In the genomic region with DNA sequence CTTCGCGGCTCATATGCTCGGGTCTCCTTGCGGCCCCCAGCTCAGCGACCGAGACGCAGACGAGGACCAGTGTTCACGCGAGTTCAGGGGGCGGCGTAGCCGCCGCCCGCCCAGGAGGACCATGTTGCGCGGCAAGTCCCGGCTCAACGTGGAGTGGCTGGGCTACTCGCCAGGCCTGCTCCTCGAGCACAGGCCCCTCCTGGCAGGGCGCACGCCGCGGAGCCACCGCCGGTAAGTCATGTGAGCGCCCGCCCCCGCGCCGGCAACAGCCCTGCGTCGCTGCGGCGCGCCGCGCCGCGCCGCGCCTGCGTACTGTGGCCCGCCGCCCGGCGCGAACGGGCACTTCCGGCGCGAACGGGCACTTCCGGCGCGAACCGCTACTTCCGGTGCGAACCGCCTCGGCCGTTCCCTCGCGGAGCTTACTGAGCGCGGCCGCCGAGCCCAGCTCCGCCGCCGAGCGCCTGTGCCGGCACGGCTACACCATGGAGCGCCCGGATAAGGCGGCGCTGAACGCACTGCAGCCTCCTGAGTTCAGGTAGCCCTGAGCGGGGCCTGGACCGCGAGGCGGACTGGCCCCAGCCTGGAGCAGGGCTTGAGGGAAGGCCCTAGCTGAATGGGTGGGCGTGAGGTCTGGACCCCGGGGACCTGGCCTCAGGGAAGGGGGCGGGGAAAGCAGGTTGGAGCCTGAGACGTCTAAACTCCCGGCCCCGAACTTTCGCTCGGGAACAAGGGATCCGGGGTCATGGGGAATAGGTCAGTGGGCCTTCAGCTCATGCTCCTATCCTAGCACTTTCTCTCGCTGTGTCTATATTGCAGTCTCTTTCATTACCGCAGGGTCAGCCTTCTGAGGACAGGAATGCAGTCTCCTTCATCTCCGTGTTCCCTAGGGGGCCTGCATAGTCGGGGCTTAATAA, we compare ENCODE assay signal across 1 cellular context.
TF ChIP-seq lines count a peak whose summit lies in the region.

TSS of gene VMA21 (plus strand) at position 380 of the 914 bp plus-strand sequence. CDS start at position 483, 103 bp downstream.

TF ChIP-seq in GM12878, 131 proteins besides CTCF, POLR2A, EP300 and RAD21 (continued from another document and continues in another):
- TF ChIP-seq, protein P1, sequence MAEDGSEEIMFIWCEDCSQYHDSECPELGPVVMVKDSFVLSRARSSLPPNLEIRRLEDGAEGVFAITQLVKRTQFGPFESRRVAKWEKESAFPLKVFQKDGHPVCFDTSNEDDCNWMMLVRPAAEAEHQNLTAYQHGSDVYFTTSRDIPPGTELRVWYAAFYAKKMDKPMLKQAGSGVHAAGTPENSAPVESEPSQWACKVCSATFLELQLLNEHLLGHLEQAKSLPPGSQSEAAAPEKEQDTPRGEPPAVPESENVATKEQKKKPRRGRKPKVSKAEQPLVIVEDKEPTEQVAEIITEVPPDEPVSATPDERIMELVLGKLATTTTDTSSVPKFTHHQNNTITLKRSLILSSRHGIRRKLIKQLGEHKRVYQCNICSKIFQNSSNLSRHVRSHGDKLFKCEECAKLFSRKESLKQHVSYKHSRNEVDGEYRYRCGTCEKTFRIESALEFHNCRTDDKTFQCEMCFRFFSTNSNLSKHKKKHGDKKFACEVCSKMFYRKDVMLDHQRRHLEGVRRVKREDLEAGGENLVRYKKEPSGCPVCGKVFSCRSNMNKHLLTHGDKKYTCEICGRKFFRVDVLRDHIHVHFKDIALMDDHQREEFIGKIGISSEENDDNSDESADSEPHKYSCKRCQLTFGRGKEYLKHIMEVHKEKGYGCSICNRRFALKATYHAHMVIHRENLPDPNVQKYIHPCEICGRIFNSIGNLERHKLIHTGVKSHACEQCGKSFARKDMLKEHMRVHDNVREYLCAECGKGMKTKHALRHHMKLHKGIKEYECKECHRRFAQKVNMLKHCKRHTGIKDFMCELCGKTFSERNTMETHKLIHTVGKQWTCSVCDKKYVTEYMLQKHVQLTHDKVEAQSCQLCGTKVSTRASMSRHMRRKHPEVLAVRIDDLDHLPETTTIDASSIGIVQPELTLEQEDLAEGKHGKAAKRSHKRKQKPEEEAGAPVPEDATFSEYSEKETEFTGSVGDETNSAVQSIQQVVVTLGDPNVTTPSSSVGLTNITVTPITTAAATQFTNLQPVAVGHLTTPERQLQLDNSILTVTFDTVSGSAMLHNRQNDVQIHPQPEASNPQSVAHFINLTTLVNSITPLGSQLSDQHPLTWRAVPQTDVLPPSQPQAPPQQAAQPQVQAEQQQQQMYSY (CRISPR knock-in tag; IDR thresholded peaks at IDR 0.05): no peak
- TF ChIP-seq, protein P2, sequence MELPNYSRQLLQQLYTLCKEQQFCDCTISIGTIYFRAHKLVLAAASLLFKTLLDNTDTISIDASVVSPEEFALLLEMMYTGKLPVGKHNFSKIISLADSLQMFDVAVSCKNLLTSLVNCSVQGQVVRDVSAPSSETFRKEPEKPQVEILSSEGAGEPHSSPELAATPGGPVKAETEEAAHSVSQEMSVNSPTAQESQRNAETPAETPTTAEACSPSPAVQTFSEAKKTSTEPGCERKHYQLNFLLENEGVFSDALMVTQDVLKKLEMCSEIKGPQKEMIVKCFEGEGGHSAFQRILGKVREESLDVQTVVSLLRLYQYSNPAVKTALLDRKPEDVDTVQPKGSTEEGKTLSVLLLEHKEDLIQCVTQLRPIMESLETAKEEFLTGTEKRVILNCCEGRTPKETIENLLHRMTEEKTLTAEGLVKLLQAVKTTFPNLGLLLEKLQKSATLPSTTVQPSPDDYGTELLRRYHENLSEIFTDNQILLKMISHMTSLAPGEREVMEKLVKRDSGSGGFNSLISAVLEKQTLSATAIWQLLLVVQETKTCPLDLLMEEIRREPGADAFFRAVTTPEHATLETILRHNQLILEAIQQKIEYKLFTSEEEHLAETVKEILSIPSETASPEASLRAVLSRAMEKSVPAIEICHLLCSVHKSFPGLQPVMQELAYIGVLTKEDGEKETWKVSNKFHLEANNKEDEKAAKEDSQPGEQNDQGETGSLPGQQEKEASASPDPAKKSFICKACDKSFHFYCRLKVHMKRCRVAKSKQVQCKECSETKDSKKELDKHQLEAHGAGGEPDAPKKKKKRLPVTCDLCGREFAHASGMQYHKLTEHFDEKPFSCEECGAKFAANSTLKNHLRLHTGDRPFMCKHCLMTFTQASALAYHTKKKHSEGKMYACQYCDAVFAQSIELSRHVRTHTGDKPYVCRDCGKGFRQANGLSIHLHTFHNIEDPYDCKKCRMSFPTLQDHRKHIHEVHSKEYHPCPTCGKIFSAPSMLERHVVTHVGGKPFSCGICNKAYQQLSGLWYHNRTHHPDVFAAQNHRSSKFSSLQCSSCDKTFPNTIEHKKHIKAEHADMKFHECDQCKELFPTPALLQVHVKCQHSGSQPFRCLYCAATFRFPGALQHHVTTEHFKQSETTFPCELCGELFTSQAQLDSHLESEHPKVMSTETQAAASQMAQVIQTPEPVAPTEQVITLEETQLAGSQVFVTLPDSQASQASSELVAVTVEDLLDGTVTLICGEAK (IDR thresholded peaks at IDR 0.05; ENCODE audit: borderline replicate concordance): peak; percentile 56
- TF ChIP-seq RBBP5 (conservative IDR thresholded peaks at IDR 0.05) (no peak), SUZ12 (IDR thresholded peaks at IDR 0.05; ENCODE audit: unreplicated experiment) (no peak), EED (IDR thresholded peaks at IDR 0.05; ENCODE audit: low read depth) (no peak), ATF7 (IDR thresholded peaks at IDR 0.05; ENCODE audit: low read depth) (no peak), ZSCAN29 (IDR thresholded peaks at IDR 0.05) (no peak), LARP7 (IDR thresholded peaks at IDR 0.05) (peak; percentile 59; the same call in 1 of the 2 replicates), KAT2A (conservative IDR thresholded peaks at IDR 0.05; ENCODE audit: control insufficient read depth, low read depth, low read length) (no peak), MYC (IDR thresholded peaks at IDR 0.05; ENCODE audit: insufficient read depth, insufficient read length, insufficient replicate concordance, low read length, severe bottlenecking) (no peak), ZNF207 (IDR thresholded peaks at IDR 0.05; ENCODE audit: borderline replicate concordance) (0 out of 2 replicates have a peak, but pooled peaks have one; percentile 61), YY1 (IDR thresholded peaks at IDR 0.05; ENCODE audit: low read depth, low read length) (no peak), TCF7 (IDR thresholded peaks at IDR 0.05; ENCODE audit: borderline replicate concordance) (no peak), IKZF2 (IDR thresholded peaks at IDR 0.05) (no peak), NBN (IDR thresholded peaks at IDR 0.05) (no peak), WRNIP1 (IDR thresholded peaks at IDR 0.05; ENCODE audit: borderline replicate concordance, low read depth, low read length) (no peak), RUNX3 (IDR thresholded peaks at IDR 0.05; ENCODE audit: low read length) (peak; percentile 4; the same call in 1 of the 2 replicates), SREBF2 (IDR thresholded peaks at IDR 0.05; ENCODE audit: low read length) (no peak), CEBPB (IDR thresholded peaks at IDR 0.05; ENCODE audit: borderline replicate concordance in 1 of 2, low read depth in 2 of 2, low read length in 2 of 2) (no peak), BRCA1 (IDR thresholded peaks at IDR 0.05; ENCODE audit: low read depth, low read length) (no peak), MTA3 (IDR thresholded peaks at IDR 0.05; ENCODE audit: borderline replicate concordance, low read length) (no peak), BMI1 (IDR thresholded peaks at IDR 0.05; ENCODE audit: borderline replicate concordance) (no peak), E2F8 (IDR thresholded peaks at IDR 0.05; ENCODE audit: low read depth, partially characterized antibody) (no peak), ZNF687 (IDR thresholded peaks at IDR 0.05) (peak; percentile 91), PAX5 (IDR thresholded peaks at IDR 0.05; ENCODE audit: borderline replicate concordance, low read depth, low read length) (no peak)
- TF ChIP-seq, protein P3, sequence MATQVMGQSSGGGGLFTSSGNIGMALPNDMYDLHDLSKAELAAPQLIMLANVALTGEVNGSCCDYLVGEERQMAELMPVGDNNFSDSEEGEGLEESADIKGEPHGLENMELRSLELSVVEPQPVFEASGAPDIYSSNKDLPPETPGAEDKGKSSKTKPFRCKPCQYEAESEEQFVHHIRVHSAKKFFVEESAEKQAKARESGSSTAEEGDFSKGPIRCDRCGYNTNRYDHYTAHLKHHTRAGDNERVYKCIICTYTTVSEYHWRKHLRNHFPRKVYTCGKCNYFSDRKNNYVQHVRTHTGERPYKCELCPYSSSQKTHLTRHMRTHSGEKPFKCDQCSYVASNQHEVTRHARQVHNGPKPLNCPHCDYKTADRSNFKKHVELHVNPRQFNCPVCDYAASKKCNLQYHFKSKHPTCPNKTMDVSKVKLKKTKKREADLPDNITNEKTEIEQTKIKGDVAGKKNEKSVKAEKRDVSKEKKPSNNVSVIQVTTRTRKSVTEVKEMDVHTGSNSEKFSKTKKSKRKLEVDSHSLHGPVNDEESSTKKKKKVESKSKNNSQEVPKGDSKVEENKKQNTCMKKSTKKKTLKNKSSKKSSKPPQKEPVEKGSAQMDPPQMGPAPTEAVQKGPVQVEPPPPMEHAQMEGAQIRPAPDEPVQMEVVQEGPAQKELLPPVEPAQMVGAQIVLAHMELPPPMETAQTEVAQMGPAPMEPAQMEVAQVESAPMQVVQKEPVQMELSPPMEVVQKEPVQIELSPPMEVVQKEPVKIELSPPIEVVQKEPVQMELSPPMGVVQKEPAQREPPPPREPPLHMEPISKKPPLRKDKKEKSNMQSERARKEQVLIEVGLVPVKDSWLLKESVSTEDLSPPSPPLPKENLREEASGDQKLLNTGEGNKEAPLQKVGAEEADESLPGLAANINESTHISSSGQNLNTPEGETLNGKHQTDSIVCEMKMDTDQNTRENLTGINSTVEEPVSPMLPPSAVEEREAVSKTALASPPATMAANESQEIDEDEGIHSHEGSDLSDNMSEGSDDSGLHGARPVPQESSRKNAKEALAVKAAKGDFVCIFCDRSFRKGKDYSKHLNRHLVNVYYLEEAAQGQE (IDR thresholded peaks at IDR 0.05; ENCODE audit: low read depth, low read length): no peak
- TF ChIP-seq, protein P4, sequence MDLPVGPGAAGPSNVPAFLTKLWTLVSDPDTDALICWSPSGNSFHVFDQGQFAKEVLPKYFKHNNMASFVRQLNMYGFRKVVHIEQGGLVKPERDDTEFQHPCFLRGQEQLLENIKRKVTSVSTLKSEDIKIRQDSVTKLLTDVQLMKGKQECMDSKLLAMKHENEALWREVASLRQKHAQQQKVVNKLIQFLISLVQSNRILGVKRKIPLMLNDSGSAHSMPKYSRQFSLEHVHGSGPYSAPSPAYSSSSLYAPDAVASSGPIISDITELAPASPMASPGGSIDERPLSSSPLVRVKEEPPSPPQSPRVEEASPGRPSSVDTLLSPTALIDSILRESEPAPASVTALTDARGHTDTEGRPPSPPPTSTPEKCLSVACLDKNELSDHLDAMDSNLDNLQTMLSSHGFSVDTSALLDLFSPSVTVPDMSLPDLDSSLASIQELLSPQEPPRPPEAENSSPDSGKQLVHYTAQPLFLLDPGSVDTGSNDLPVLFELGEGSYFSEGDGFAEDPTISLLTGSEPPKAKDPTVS (IDR thresholded peaks at IDR 0.05; ENCODE audit: low read depth, low read length): no peak
- TF ChIP-seq, protein P5, sequence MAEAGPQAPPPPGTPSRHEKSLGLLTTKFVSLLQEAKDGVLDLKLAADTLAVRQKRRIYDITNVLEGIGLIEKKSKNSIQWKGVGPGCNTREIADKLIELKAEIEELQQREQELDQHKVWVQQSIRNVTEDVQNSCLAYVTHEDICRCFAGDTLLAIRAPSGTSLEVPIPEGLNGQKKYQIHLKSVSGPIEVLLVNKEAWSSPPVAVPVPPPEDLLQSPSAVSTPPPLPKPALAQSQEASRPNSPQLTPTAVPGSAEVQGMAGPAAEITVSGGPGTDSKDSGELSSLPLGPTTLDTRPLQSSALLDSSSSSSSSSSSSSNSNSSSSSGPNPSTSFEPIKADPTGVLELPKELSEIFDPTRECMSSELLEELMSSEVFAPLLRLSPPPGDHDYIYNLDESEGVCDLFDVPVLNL (IDR thresholded peaks at IDR 0.05; ENCODE audit: low read depth, low read length): peak; percentile 54; the same call in 1 of the 2 replicates
